ENCODE assay signal across 9 cellular contexts in genomic region chr20:62219101-62219991, GRCh38. TPM values are rescaled to one million over a fixed set of nuclear protein-coding genes. Genes with fewer than 3 reads are reported as not detected.
DNase-seq lines count a peak whose midpoint lies in the region; ATAC-seq and TF ChIP-seq lines count a peak whose summit lies in the region.
"Had no signal": no experiment of that assay in that cellular context is flagged by ENCODE, and none has a peak within 500 bp of the region (broad histone marks: within the 10 kb centered on the region; RNA-seq: fewer than 3 reads in every experiment).

No MANE protein-coding gene starts in this region.

- H2AFZ ChIP-seq in ACC112 (ENCODE audit: low read length, unreplicated experiment): no peak overlapping the region
- H2AFZ ChIP-seq in OCI-LY7 (ENCODE audit: low read length): no peak overlapping the region

- TF ChIP-seq CTCF in WERI-Rb-1 (IDR thresholded peaks at IDR 0.05; ENCODE audit: low read depth, low read length) (no peak), OCI-LY7 (conservative IDR thresholded peaks at IDR 0.05; ENCODE audit: low read length) (no peak)

- no peak overlapping the region for H3K4me2 ChIP-seq in OCI-LY7 (ENCODE audit: low read length)

- CTCF ChIA-PET in OCI-LY7 (lab: Charles Lee; ENCODE audit: unreplicated experiment): no interaction called here

- no TSS peak for BruUV-seq in OCI-LY7 (replicated peaks; lab: Mats Ljungman, UMichigan)

- H3K9me2 ChIP-seq in OCI-LY7 (ENCODE audit: insufficient read depth, low read length): no peaks in the 10 kb centered on the region

- peak overlapping the region; percentile 12; the same call in 1 of the 2 replicates for H3K4me3 ChIP-seq in ACC112 (ENCODE audit: low read depth, low read length)
- H3K4me3 ChIP-seq in WERI-Rb-1 (ENCODE audit: low read depth, low read length): peak overlapping the region; percentile 79
- no peak overlapping the region for H3K4me3 ChIP-seq in OCI-LY7 (ENCODE audit: low read depth, low read length, poor library complexity, severe bottlenecking)

- H3K27ac ChIP-seq in ACC112 (ENCODE audit: low read depth, low read length): no peak overlapping the region
- peak overlapping the region; percentile 66 for H3K27ac ChIP-seq in WERI-Rb-1
- no peak overlapping the region for H3K27ac ChIP-seq in OCI-LY7 (ENCODE audit: low read depth, low read length, poor library complexity, severe bottlenecking)
- H3K27ac ChIP-seq: skin epidermis had no signal

- H3K36me3 ChIP-seq in ACC112 (ENCODE audit: insufficient read depth, low read length): no peaks in the 10 kb centered on the region
- H3K36me3 ChIP-seq in WERI-Rb-1: peaks cover 23% of the 10 kb centered on the region
- H3K36me3 ChIP-seq in OCI-LY7 (ENCODE audit: insufficient read depth, low read length): no peaks in the 10 kb centered on the region

- peak; percentile 22 for ATAC-seq in GM19351 (IDR thresholded peaks at IDR 0.05; ENCODE audit: unreplicated experiment)
- no peak for ATAC-seq in HG03342 (IDR thresholded peaks at IDR 0.05; ENCODE audit: unreplicated experiment)

- POLR2A ChIA-PET in OCI-LY7 (lab: Charles Lee): no interaction called here

- H3K4me1 ChIP-seq in ACC112 (ENCODE audit: control insufficient read depth, insufficient read depth, low read length, unreplicated experiment) (no peaks in the 10 kb centered on the region), OCI-LY7 (ENCODE audit: insufficient read depth, low read length, poor library complexity, severe bottlenecking) (peaks cover 24% of the 10 kb centered on the region)

- peak; percentile 78 for DNase-seq in WERI-Rb-1
- peak; percentile 40 for DNase-seq in left kidney (ENCODE audit: low read depth, low spot score)
- DNase-seq in putamen (ENCODE audit: low spot score): no peak
- no peak for DNase-seq in OCI-LY7 (ENCODE audit: low spot score)
- no peak for DNase-seq in medulla oblongata (ENCODE audit: extremely low spot score)

- H3K27me3 ChIP-seq in ACC112 (ENCODE audit: insufficient read depth, low read length) (peaks cover 84% of the 10 kb centered on the region), WERI-Rb-1 (ENCODE audit: insufficient read depth, low read depth, severe bottlenecking) (no peaks in the 10 kb centered on the region)

- H4K20me1 ChIP-seq in OCI-LY7 (ENCODE audit: insufficient read depth, low read length): no peaks in the 10 kb centered on the region

- intact Hi-C loops in OCI-LY7 (cut with micrococcal nuclease; ENCODE audit: unreplicated experiment): no loop called here

- H3K79me2 ChIP-seq in ACC112 (ENCODE audit: control insufficient read depth, insufficient read depth, low read length, unreplicated experiment) (no peaks in the 10 kb centered on the region), OCI-LY7 (ENCODE audit: insufficient read depth, low read depth, low read length) (no peaks in the 10 kb centered on the region)

- H3K9me3 ChIP-seq in WERI-Rb-1 (ENCODE audit: severe bottlenecking) (no peaks in the 10 kb centered on the region), OCI-LY7 (ENCODE audit: low read length) (no peaks in the 10 kb centered on the region)

RNA-seq across cellular contexts. Expression of gene HRH3, which starts 0.7 kb away (rescaled TPM):
- not detected in 2 replicates for total RNA-seq in OCI-LY7 (2014; rRNA removed; shearing (Covaris generic))
- not detected in 2 replicates for total RNA-seq in OCI-LY7 (2022)

RNA-seq across cellular contexts. Expression of gene OSBPL2, which starts 19.0 kb away (rescaled TPM):
- total RNA-seq in OCI-LY7 (2014; rRNA removed; shearing (Covaris generic)): 17.2 and 20.7 TPM in 2 replicates
- total RNA-seq in OCI-LY7 (2022): 40.0 and 44.8 TPM in 2 replicates

RNA-seq across cellular contexts. Expression of gene MTG2, which starts 36.5 kb away (rescaled TPM):
- total RNA-seq in OCI-LY7 (2014; rRNA removed; shearing (Covaris generic)): 20.3 and 24.1 TPM in 2 replicates
- 37.5 and 38.6 TPM in 2 replicates for total RNA-seq in OCI-LY7 (2022)

Comparison
In these comparisons a context has a peak if more than half of its experiments do, and no peak if none do; other contexts are left out.
1. DNase-seq: peak in WERI-Rb-1 (single experiment) and left kidney (single experiment); none in putamen (single experiment), OCI-LY7 (single experiment) and medulla oblongata (single experiment).